ENCODE assay signal across 9 cellular contexts in genomic region chr15:40338921-40339620, GRCh38. TPM values are rescaled to one million over a fixed set of nuclear protein-coding genes. Genes with fewer than 3 reads are reported as not detected.
DNase-seq lines count a peak whose midpoint lies in the region; ATAC-seq lines count a peak whose summit lies in the region.
"Had no signal": no experiment of that assay in that cellular context is flagged by ENCODE, and none has a peak within 500 bp of the region (broad histone marks: within the 10 kb centered on the region; RNA-seq: fewer than 3 reads in every experiment).

No MANE protein-coding gene starts in this region.

- 87 to 94% methylated on average over 7 to 11 of the region's 11 CpGs for WGBS in mesodermal cell (ENCODE audit: insufficient coverage in 2 of 2), 2 experiments
- 59% methylated on average over 11 of the region's 11 CpGs for WGBS in urinary bladder

- no peaks in the 10 kb centered on the region for H3K27me3 ChIP-seq in endocrine pancreas (ENCODE audit: control insufficient read depth, insufficient read depth, low read length)

- H3K9ac ChIP-seq in endocrine pancreas (ENCODE audit: control insufficient read depth, insufficient read depth, low read length): peak overlapping the region; percentile 19

- H3K4me1 ChIP-seq in endocrine pancreas (ENCODE audit: control insufficient read depth, insufficient read depth, low read length): peaks cover 6% of the 10 kb centered on the region
- peaks cover 62% of the 10 kb centered on the region for H3K4me1 ChIP-seq in mesodermal cell (ENCODE audit: control insufficient read depth, insufficient read depth, low read length, poor library complexity, severe bottlenecking)
- peaks cover 6% of the 10 kb centered on the region for H3K4me1 ChIP-seq in urinary bladder (ENCODE audit: insufficient read depth)

- no peak overlapping the region for H3K4me3 ChIP-seq in endocrine pancreas (ENCODE audit: control insufficient read depth, insufficient read depth, low read length)
- H3K4me3 ChIP-seq in mesodermal cell (ENCODE audit: extremely low read depth, insufficient read depth, low read length, poor library complexity, severe bottlenecking): no peak overlapping the region
- peak overlapping the region; percentile 35 for H3K4me3 ChIP-seq in urinary bladder (ENCODE audit: low read depth, low read length)

- ATAC-seq in HG03175 (IDR thresholded peaks at IDR 0.05; ENCODE audit: unreplicated experiment): no peak

- H3K36me3 ChIP-seq in endocrine pancreas (ENCODE audit: control insufficient read depth, insufficient read depth, low read length): no peaks in the 10 kb centered on the region
- no peaks in the 10 kb centered on the region for H3K36me3 ChIP-seq in mesodermal cell (ENCODE audit: control insufficient read depth, insufficient read depth, low read length)
- peaks cover 2% of the 10 kb centered on the region for H3K36me3 ChIP-seq in urinary bladder (ENCODE audit: insufficient read depth)

- peak; percentile 83 for DNase-seq in NCI-H460 (ENCODE audit: extremely low read depth, low read depth)
- DNase-seq in NCI-H2107 treated with DMSO at 0.1 percent for 48 hours (lab: John Stamatoyannopoulos, UW; ENCODE audit: unreplicated experiment): no peak
- no peak for DNase-seq in NCI-H187 (lab: John Stamatoyannopoulos, UW)
- no peak for DNase-seq in SHP77 treated with DMSO at 0.1 percent for 48 hours (lab: John Stamatoyannopoulos, UW)
- DNase-seq: RPMI8226 had no signal

- H3K9me3 ChIP-seq in endocrine pancreas (ENCODE audit: control insufficient read depth, low read length) (no peaks in the 10 kb centered on the region), mesodermal cell (ENCODE audit: control insufficient read depth, low read length) (no peaks in the 10 kb centered on the region)

- H3K27ac ChIP-seq in mesodermal cell (ENCODE audit: low read depth, low read length, severe bottlenecking) (peak overlapping the region; percentile 71), urinary bladder (ENCODE audit: low read depth) (peak overlapping the region; percentile 94)

RNA-seq across cellular contexts. Expression of gene CCDC9B, which starts 1.7 kb away (rescaled TPM):
- 8.9 and 9.4 TPM in 2 replicates for total RNA-seq in NCI-H460 (2014; rRNA removed; shearing (Covaris generic))
- polyA plus RNA-seq in NCI-H460 (2014; cell fraction: nucleus; rRNA removed): 17.8 and 22.5 TPM in 2 replicates
- 0.48 TPM for polyA plus RNA-seq in mesodermal cell (2013, experiment 1 of 2)
- polyA plus RNA-seq in mesodermal cell (2013, experiment 2 of 2): 0.46 TPM
- total RNA-seq in urinary bladder: 10.0 TPM
- 42.2 TPM for polyA plus RNA-seq in urinary bladder

RNA-seq across cellular contexts. Expression of gene PHGR1, which starts 11.8 kb away (rescaled TPM):
- not detected in 2 replicates for total RNA-seq in NCI-H460 (2014; rRNA removed; shearing (Covaris generic))
- polyA plus RNA-seq in NCI-H460 (2014; cell fraction: nucleus; rRNA removed): not detected in 2 replicates
- not detected for polyA plus RNA-seq in mesodermal cell (2013, experiment 1 of 2)
- not detected for polyA plus RNA-seq in mesodermal cell (2013, experiment 2 of 2)
- total RNA-seq in urinary bladder: not detected
- polyA plus RNA-seq in urinary bladder: 2.6 TPM

RNA-seq across cellular contexts. Expression of gene INAFM2, which starts 15.6 kb away (rescaled TPM):
- 15.9 and 16.6 TPM in 2 replicates for total RNA-seq in NCI-H460 (2014; rRNA removed; shearing (Covaris generic))
- 12.2 and 12.8 TPM in 2 replicates for polyA plus RNA-seq in NCI-H460 (2014; cell fraction: nucleus; rRNA removed)
- 23.6 TPM for polyA plus RNA-seq in mesodermal cell (2013, experiment 1 of 2)
- 24.0 TPM for polyA plus RNA-seq in mesodermal cell (2013, experiment 2 of 2)
- 11.3 TPM for total RNA-seq in urinary bladder
- 24.5 TPM for polyA plus RNA-seq in urinary bladder

RNA-seq across cellular contexts. Expression of gene DISP2, which starts 18.9 kb away (rescaled TPM):
- 0.12 and 1.0 TPM in 2 replicates for total RNA-seq in NCI-H460 (2014; rRNA removed; shearing (Covaris generic))
- 0.26 and 1.8 TPM in 2 replicates for polyA plus RNA-seq in NCI-H460 (2014; cell fraction: nucleus; rRNA removed)
- 0.77 TPM for polyA plus RNA-seq in mesodermal cell (2013, experiment 1 of 2)
- 1.8 TPM for polyA plus RNA-seq in mesodermal cell (2013, experiment 2 of 2)
- 0.63 TPM for total RNA-seq in urinary bladder
- 0.27 TPM for polyA plus RNA-seq in urinary bladder

RNA-seq across cellular contexts. Expression of gene PLCB2, which starts 31.3 kb away (rescaled TPM):
- 0.74 and 0.75 TPM in 2 replicates for total RNA-seq in NCI-H460 (2014; rRNA removed; shearing (Covaris generic))
- polyA plus RNA-seq in NCI-H460 (2014; cell fraction: nucleus; rRNA removed): 5.5 and 5.6 TPM in 2 replicates
- polyA plus RNA-seq in mesodermal cell (2013, experiment 1 of 2): 32.5 TPM
- 19.1 TPM for polyA plus RNA-seq in mesodermal cell (2013, experiment 2 of 2)
- 3.9 TPM for total RNA-seq in urinary bladder
- polyA plus RNA-seq in urinary bladder: 9.8 TPM
